8 cellular contexts compared by ENCODE assay signal in genomic region chr18:2571200-2572143, GRCh38. TPM values are rescaled to one million over a fixed set of nuclear protein-coding genes. Genes with fewer than 3 reads are reported as not detected.
DNase-seq lines count a peak whose midpoint lies in the region; ATAC-seq and TF ChIP-seq lines count a peak whose summit lies in the region.

Gene METTL4, minus strand, starts transcription at chr18:2571505. Its CDS starts 4,289 bp downstream, at chr18:2567216.
Gene NDC80, plus strand, starts transcription at chr18:2571557. Its CDS starts 1,429 bp downstream, at chr18:2572986.

- H3K27ac ChIP-seq in Peyer's patch (peak within 1 kb of the TSS; percentile 87 to 97 (median 94)), esophagus squamous epithelium (peak within 1 kb of the TSS; percentile 96 to 98 (median 96))

- DNase-seq in DMS53 (lab: John Stamatoyannopoulos, UW) (peak; percentile 98), HuH-7.5 (ENCODE audit: low spot score) (peak; percentile 65), Peyer's patch (peak; percentile 81 to 93 (median 91)), esophagus squamous epithelium (lab: John Stamatoyannopoulos, UW) (peak; percentile 9), myocyte (ENCODE audit: low read depth) (peak; percentile 91)
- peak; percentile 91 for DNase-seq in activated T-cell treated with anti-CD3 and anti-CD28 coated beads, Interleukin-2, amount 50 U/mL, for 48 hours
- DNase-seq in stimulated activated CD8-positive, alpha-beta memory T cell treated with anti-CD3 and anti-CD28 coated beads, Interleukin-7, amount 100 ng/mL, for 4 hours (ENCODE audit: low read depth in 2 of 2), result peak; percentile 64 to 79

- ATAC-seq in GM21528 (IDR thresholded peaks at IDR 0.05; ENCODE audit: low FRiP score, unreplicated experiment), result peak; percentile 78

- H3K9me3 ChIP-seq in Peyer's patch (no peaks in the 10 kb centered on the region), esophagus squamous epithelium (no peaks in the 10 kb centered on the region)

- 0% methylated on average over 30 to 37 of the region's 53 CpGs for WGBS in esophagus squamous epithelium, 2 donors

- peaks cover 0 to 32% (median 0%) of the 10 kb centered on the region in 4 donors for H3K4me1 ChIP-seq in Peyer's patch
- peaks cover 6 to 43% (median 11%) of the 10 kb centered on the region in 3 donors for H3K4me1 ChIP-seq in esophagus squamous epithelium

- intact Hi-C loops in esophagus squamous epithelium (cut with DNase I), result loop anchor here (2.0 kb wide), 1 partner anchor 83 kb away; the partner anchor contains the start of gene SMCHD1

- H3K4me3 ChIP-seq in Peyer's patch, result peak within 1 kb of the TSS; percentile 56 to 84 (median 65)
- peak within 1 kb of the TSS; percentile 62 to 90 (median 70) for H3K4me3 ChIP-seq in esophagus squamous epithelium

- TF ChIP-seq POLR2A in Peyer's patch (IDR thresholded peaks at IDR 0.05) (peak; percentile 57 to 66), esophagus squamous epithelium (IDR thresholded peaks at IDR 0.05) (peak in 3 of 4 donors; percentile 34 to 54 (median 45))

- TF ChIP-seq CTCF in Peyer's patch (IDR thresholded peaks at IDR 0.05) (peak in 1 of 6 experiments; percentile 0), esophagus squamous epithelium (IDR thresholded peaks at IDR 0.05) (peak in 1 of 6 experiments; percentile 27)

- H3K27me3 ChIP-seq in Peyer's patch, result no peaks in the 10 kb centered on the region
- H3K27me3 ChIP-seq in esophagus squamous epithelium, result no peaks in the 10 kb centered on the region

- H3K36me3 ChIP-seq in Peyer's patch, result no peaks in the 10 kb centered on the region
- peaks cover 0 to 10% (median 0%) of the 10 kb centered on the region in 3 donors for H3K36me3 ChIP-seq in esophagus squamous epithelium

RNA-seq across cellular contexts. Expression of gene METTL4, which starts in this region (rescaled TPM):
- total RNA-seq in Peyer's patch, result 10 to 100 TPM in 1 of 4 donors, 1 to 10 TPM in 3; 7.9 to 12.4 (median 9.0) TPM
- 1 to 10 TPM; 1.8 to 6.7 (median 4.4) TPM for total RNA-seq in esophagus squamous epithelium
- 10.1 and 14.4 TPM in 2 replicates for total RNA-seq in myocyte
- 5.9 TPM for polyA plus RNA-seq in myocyte (2012)

RNA-seq across cellular contexts. Expression of gene NDC80, which starts in this region (rescaled TPM):
- total RNA-seq in Peyer's patch (1 to 10 TPM in 3 of 4 donors, under 1 TPM in 1; 0.54 to 5.0 (median 2.6) TPM), esophagus squamous epithelium (10 to 100 TPM in 2 of 4 donors, 1 to 10 TPM in 2; 2.9 to 13.8 (median 8.0) TPM), myocyte (0.31 and 1.6 TPM in 2 replicates)
- 0.68 TPM for polyA plus RNA-seq in myocyte (2012)

Comparison
In these comparisons a context has a peak if more than half of its experiments do, and no peak if none do; other contexts are left out.
1. Peak in every context shown above with its lines: DNase-seq, ATAC-seq, H3K4me3 ChIP-seq and H3K27ac ChIP-seq.
2. DNase-seq: peak in every context shown above with its lines; median percentile 98 in DMS53; 91 in Peyer's patch; 91 in activated T-cell treated with anti-CD3 and anti-CD28 coated beads, Interleukin-2, amount 50 U/mL, for 48 hours; 91 in myocyte; 72 in stimulated activated CD8-positive, alpha-beta memory T cell treated with anti-CD3 and anti-CD28 coated beads, Interleukin-7, amount 100 ng/mL, for 4 hours; 65 in HuH-7.5; 9 in esophagus squamous epithelium.